ENCODE assay signal across 1 cellular context in genomic region chr4:108978066-108978465, GRCh38.
TF ChIP-seq lines count a peak whose summit lies in the region.

No MANE protein-coding gene starts in this region.

TF ChIP-seq in K562, 482 proteins besides CTCF, POLR2A, EP300 and RAD21 (continued from another document):
- TF ChIP-seq CEBPZ (IDR thresholded peaks at IDR 0.05; ENCODE audit: borderline replicate concordance, low read depth, low read length) (no peak), NKRF (IDR thresholded peaks at IDR 0.05; ENCODE audit: borderline replicate concordance) (no peak), ZNF174 (CRISPR knock-in tag; IDR thresholded peaks at IDR 0.05) (no peak), PREB (CRISPR knock-in tag; IDR thresholded peaks at IDR 0.05) (no peak), ILK (tag; IDR thresholded peaks at IDR 0.05; ENCODE audit: borderline replicate concordance, low read depth) (no peak), STAG1 (CRISPR knock-in tag; IDR thresholded peaks at IDR 0.05; ENCODE audit: borderline replicate concordance) (no peak), ZNF133 (CRISPR knock-in tag; IDR thresholded peaks at IDR 0.05) (no peak), MECOM (CRISPR knock-in tag; IDR thresholded peaks at IDR 0.05) (no peak)
TF ChIP-seq in K562: peak in this region for 0.
